Comparison of ENCODE assay signal across 8 cellular contexts in genomic region chr11:46529086-46529905, GRCh38.
DNase-seq lines count a peak whose midpoint lies in the region; ATAC-seq, FAIRE-seq and TF ChIP-seq lines count a peak whose summit lies in the region.

No MANE protein-coding gene starts in this region.

- no peak overlapping the region for H2AFZ ChIP-seq in keratinocyte (ENCODE audit: control insufficient read depth, low read length)

- H3K27me3 ChIP-seq in breast epithelium (no peaks in the 10 kb centered on the region), keratinocyte (ENCODE audit: control insufficient read depth, extremely low read depth, insufficient read depth, low read length) (no peaks in the 10 kb centered on the region)

- peaks cover 23% of the 10 kb centered on the region for H4K20me1 ChIP-seq in keratinocyte (ENCODE audit: control insufficient read depth, extremely low read depth, insufficient read depth, low read length)

- H3K4me1 Mint-ChIP-seq in WTC11 = peaks cover 16% of the 10 kb centered on the region

- CTCF ChIA-PET in WTC11 (lab: Charles Lee) = interaction anchor here (0.6 to 4.0 kb wide), 62 partner anchors 8 to 383 kb away, joined by 3 to 72 read pairs (median 5); partner anchors contain the start of genes AMBRA1 and CHRM4

- TF ChIP-seq CTCF in WTC11 (IDR thresholded peaks at IDR 0.05) = peak; percentile 94
- peak; percentile 75 to 92 (median 76) for TF ChIP-seq CTCF in breast epithelium (IDR thresholded peaks at IDR 0.05)
- peak; percentile 93 to 97 (median 93) for TF ChIP-seq CTCF in keratinocyte (optimal IDR thresholded peaks at IDR 0.05 in 1 of 3, IDR thresholded peaks at IDR 0.05 in 1 of 3, conservative IDR thresholded peaks at IDR 0.05 in 1 of 3; ENCODE audit: extremely low read depth in 1 of 3, insufficient read depth in 2 of 3, low read length in 3 of 3)

- DNase-seq in COLO829 (ENCODE audit: low spot score) (peak; percentile 75), NCI-H146 treated with DMSO at 0.1 percent for 48 hours (lab: John Stamatoyannopoulos, UW; ENCODE audit: unreplicated experiment) (peak; percentile 28), WTC11 (ENCODE audit: low spot score) (peak; percentile 88), breast epithelium (ENCODE audit: low spot score in 2 of 2) (peak in 1 of 2 donors; percentile 35), keratinocyte (ENCODE audit: low read depth, low spot score) (no peak), NCI-H510A treated with DMSO at 0.1 percent for 48 hours (lab: John Stamatoyannopoulos, UW) (no peak)
- DNase-seq in stimulated activated CD4-positive, alpha-beta T cell treated with anti-CD3 and anti-CD28 coated beads, Interleukin-2, amount 100 ng/mL, for 4 hours (ENCODE audit: low read depth) = peak; percentile 60

- no peaks in the 10 kb centered on the region for H3K27me3 Mint-ChIP-seq in WTC11 (ENCODE audit: low read depth)

- H3K4me3 Mint-ChIP-seq in WTC11 = no peak overlapping the region

- H3K4me3 ChIP-seq in breast epithelium (no peak overlapping the region), keratinocyte (ENCODE audit: control insufficient read depth in 2 of 3, extremely low read depth in 1 of 3, insufficient read depth in 2 of 3, low read depth in 1 of 3, low read length in 3 of 3) (no peak overlapping the region)

- H3K36me3 ChIP-seq in breast epithelium (no peaks in the 10 kb centered on the region), keratinocyte (ENCODE audit: control insufficient read depth in 2 of 2, extremely low read depth in 1 of 2, insufficient read depth in 2 of 2, low read length in 2 of 2) (no peaks in the 10 kb centered on the region)

- POLR2A ChIA-PET in WTC11 (lab: Charles Lee) = interaction anchor here (1.0 to 1.2 kb wide), 2 partner anchors 25 to 286 kb away, joined by 3 read pairs; no protein-coding TSS in a partner anchor

- no peak overlapping the region for H3K9ac ChIP-seq in keratinocyte (ENCODE audit: control insufficient read depth, extremely low read depth, insufficient read depth, low read length)

- H3K27ac Mint-ChIP-seq in WTC11 = no peak overlapping the region; the same call in 1 of the 2 replicates

- peaks cover 6% of the 10 kb centered on the region for H3K9me3 Mint-ChIP-seq in WTC11

- H3K9me1 ChIP-seq in keratinocyte (ENCODE audit: control insufficient read depth, extremely low read depth, insufficient read depth, low read length) = no peaks in the 10 kb centered on the region

- peaks cover 6% of the 10 kb centered on the region; the same call in 1 of the 2 replicates for H3K36me3 Mint-ChIP-seq in WTC11

- peaks cover 71% of the 10 kb centered on the region for H3K79me2 ChIP-seq in keratinocyte (ENCODE audit: control insufficient read depth, insufficient read depth, low read length)

- H3K9me3 ChIP-seq in breast epithelium (no peaks in the 10 kb centered on the region), keratinocyte (ENCODE audit: control insufficient read depth, low read depth, low read length) (no peaks in the 10 kb centered on the region)

- dilution Hi-C loops in keratinocyte (cut with MboI; ENCODE audit: extremely low pct_ligation_motif_present, low sequenced_read_pairs) = no loop called here

- ATAC-seq in GM21786 (IDR thresholded peaks at IDR 0.05; ENCODE audit: unreplicated experiment) (peak; percentile 80), WTC11 (peak; percentile 99)

- no peak overlapping the region for H3K4me2 ChIP-seq in keratinocyte (ENCODE audit: control insufficient read depth, extremely low read depth, insufficient read depth, low read depth, low read length)

- intact Hi-C loops in breast epithelium (cut with DNase I; ENCODE audit: low total_unique reads) = no loop called here

- H3K27ac ChIP-seq in breast epithelium (no peak overlapping the region), keratinocyte (ENCODE audit: control insufficient read depth, insufficient read depth, low read length) (no peak overlapping the region)

- peak; percentile 49 for FAIRE-seq in keratinocyte (lab: Jason Lieb, UNC)

- no peak for TF ChIP-seq POLR2A in breast epithelium (IDR thresholded peaks at IDR 0.05)

- H3K4me1 ChIP-seq in breast epithelium (no peaks in the 10 kb centered on the region), keratinocyte (ENCODE audit: control insufficient read depth, extremely low read depth, insufficient read depth, low read length) (peaks cover 14% of the 10 kb centered on the region)

TF ChIP-seq in WTC11, 78 proteins besides CTCF, POLR2A, EP300 and RAD21:
- TF ChIP-seq CREB1 (CRISPR knock-in tag; IDR thresholded peaks at IDR 0.05) (no peak), ZNF425 (CRISPR knock-in tag; conservative IDR thresholded peaks at IDR 0.05) (no peak), ZNF423 (CRISPR knock-in tag; IDR thresholded peaks at IDR 0.05) (no peak), CREM (CRISPR knock-in tag; IDR thresholded peaks at IDR 0.05) (no peak), ATF2 (CRISPR knock-in tag; IDR thresholded peaks at IDR 0.05; ENCODE audit: borderline replicate concordance, low read depth) (no peak), NR1H2 (CRISPR knock-in tag; IDR thresholded peaks at IDR 0.05) (no peak), MXD4 (CRISPR knock-in tag; IDR thresholded peaks at IDR 0.05; ENCODE audit: borderline replicate concordance) (no peak), ESRRA (CRISPR knock-in tag; IDR thresholded peaks at IDR 0.05; ENCODE audit: borderline replicate concordance) (no peak), ZNF219 (CRISPR knock-in tag; IDR thresholded peaks at IDR 0.05; ENCODE audit: borderline replicate concordance) (no peak), E2F5 (CRISPR knock-in tag; IDR thresholded peaks at IDR 0.05) (no peak), OVOL2 (CRISPR knock-in tag; IDR thresholded peaks at IDR 0.05; ENCODE audit: borderline replicate concordance) (no peak), E2F4 (CRISPR knock-in tag; IDR thresholded peaks at IDR 0.05; ENCODE audit: borderline replicate concordance, low read depth) (no peak), HMGA2 (CRISPR knock-in tag; IDR thresholded peaks at IDR 0.05) (no peak), RORB (CRISPR knock-in tag; IDR thresholded peaks at IDR 0.05) (no peak), ZNF396 (CRISPR knock-in tag; IDR thresholded peaks at IDR 0.05; ENCODE audit: borderline replicate concordance) (no peak)

Comparison
In these comparisons a context has a peak if more than half of its experiments do, and no peak if none do; other contexts are left out.
1. DNase-seq: peak in COLO829 (single experiment), NCI-H146 treated with DMSO at 0.1 percent for 48 hours (single experiment), WTC11 (single experiment) and stimulated activated CD4-positive, alpha-beta T cell treated with anti-CD3 and anti-CD28 coated beads, Interleukin-2, amount 100 ng/mL, for 4 hours (single experiment); none in keratinocyte (single experiment) and NCI-H510A treated with DMSO at 0.1 percent for 48 hours (single experiment).
2. Peak in every context shown above with its lines, with median percentiles within 50 percentile points of each other: CTCF ChIP-seq.